ENCODE assay signal across 18 cellular contexts in genomic region chr22:22652092-22652491, GRCh38. TPM values are rescaled to one million over a fixed set of nuclear protein-coding genes. Genes with fewer than 3 reads are reported as not detected.
"Had no signal": no experiment of that assay in that cellular context is flagged by ENCODE, and none has a peak within 500 bp of the region (broad histone marks: within the 10 kb centered on the region; RNA-seq: fewer than 3 reads in every experiment).

No MANE protein-coding gene starts in this region.

RNA-seq across cellular contexts. Expression of gene GGTLC2, which starts 7.7 kb away (rescaled TPM):
- total RNA-seq: cerebellum, esophagus muscularis mucosa, gastroesophageal sphincter, kidney epithelial cell, left ventricle myocardium superior, lung microvascular endothelial cell, mesenteric fat pad, mucosa of descending colon, natural killer cell, osteoblast, psoas muscle, sigmoid colon, stomach, thoracic aorta, transverse colon, ureter had no signal
- polyA plus RNA-seq: immature natural killer cell, psoas muscle, sigmoid colon, small intestine, stomach had no signal
